10 cellular contexts compared by ENCODE assay signal in genomic region chr1:20551945-20552727, GRCh38. TPM values are rescaled to one million over a fixed set of nuclear protein-coding genes. Genes with fewer than 3 reads are reported as not detected.
DNase-seq lines count a peak whose midpoint lies in the region; ATAC-seq and TF ChIP-seq lines count a peak whose summit lies in the region.
"Had no signal": no experiment of that assay in that cellular context is flagged by ENCODE, and none has a peak within 500 bp of the region (broad histone marks: within the 10 kb centered on the region; RNA-seq: fewer than 3 reads in every experiment).

FAM43B (plus strand) TSS chr1:20552573; CDS start chr1:20552974, 401 bp downstream.

- peak within 1 kb of the TSS in 3 of 4 donors; percentile 35 to 45 (median 39) for H3K4me3 ChIP-seq in sigmoid colon

- no peaks in the 10 kb centered on the region for H3K9me3 ChIP-seq in sigmoid colon
- H3K9me3 ChIP-seq: neutrophil had no signal

- 3 to 7% methylated on average over 47 of the region's 47 CpGs for WGBS in sigmoid colon, 2 donors

- no peak for TF ChIP-seq EP300 in sigmoid colon (IDR thresholded peaks at IDR 0.05)

- no peaks in the 10 kb centered on the region for H3K36me3 ChIP-seq in sigmoid colon
- H3K36me3 ChIP-seq: neutrophil had no signal

- peak within 1 kb of the TSS; percentile 44 to 56 (median 55) for H3K27ac ChIP-seq in sigmoid colon
- H3K27ac ChIP-seq in foreskin keratinocyte = no peak within 1 kb of the TSS
- H3K27ac ChIP-seq: C4-2B, neutrophil had no signal

- DNase-seq in NCI-H1417 (lab: John Stamatoyannopoulos, UW) (peak in 2 of 3 experiments; percentile 7 to 35), NCI-H1417 treated with DMSO at 0.1 percent for 48 hours (lab: John Stamatoyannopoulos, UW) (no peak), hepatic stellate cell (ENCODE audit: low spot score) (peak; percentile 26), sigmoid colon (peak; percentile 88), NCI-H187 treated with DMSO at 0.1 percent for 48 hours (lab: John Stamatoyannopoulos, UW) (no peak), SKM-1 treated with dmso at 0.1 percent for 144 hours (lab: John Stamatoyannopoulos, UW; ENCODE audit: unreplicated experiment) (no peak), foreskin keratinocyte (no peak)
- peak; percentile 31 to 39 for DNase-seq in activated T-cell treated with anti-CD3 and anti-CD28 coated beads, Interleukin-2, amount 50 U/mL, for 48 hours

- H3K4me1 ChIP-seq in sigmoid colon (peaks cover 0 to 29% (median 23%) of the 10 kb centered on the region in 4 donors), foreskin keratinocyte (no peaks in the 10 kb centered on the region)

- peaks cover 21 to 70% (median 42%) of the 10 kb centered on the region in 3 donors for H3K27me3 ChIP-seq in sigmoid colon
- H3K27me3 ChIP-seq in foreskin keratinocyte = peaks cover 85% of the 10 kb centered on the region

- intact Hi-C loops in sigmoid colon (cut with DNase I) = no loop called here

- no peak for TF ChIP-seq CTCF in sigmoid colon (IDR thresholded peaks at IDR 0.05)
- TF ChIP-seq CTCF in foreskin keratinocyte (conservative IDR thresholded peaks at IDR 0.05) = no peak

- no peak for TF ChIP-seq POLR2A in sigmoid colon (IDR thresholded peaks at IDR 0.05)

- no peak for ATAC-seq in foreskin keratinocyte

RNA-seq across cellular contexts. Expression of gene FAM43B, which starts in this region (rescaled TPM):
- total RNA-seq in sigmoid colon (1 to 10 TPM in 3 of 4 donors, under 1 TPM in 1; 0.81 to 1.7 (median 1.5) TPM), foreskin keratinocyte (0.07 TPM in 1 of 2 replicates, not detected in the other)
- polyA plus RNA-seq in sigmoid colon (under 1 TPM in 2 of 3 donors, not detected in 1; 0.23 to 0.29 TPM), foreskin keratinocyte (0.02 and 0.07 TPM in 2 replicates)

Comparison
In these comparisons a context has a peak if more than half of its experiments do, and no peak if none do; other contexts are left out.
1. DNase-seq: peak in NCI-H1417 (2 of 3), activated T-cell treated with anti-CD3 and anti-CD28 coated beads, Interleukin-2, amount 50 U/mL, for 48 hours (2 of 2), hepatic stellate cell (single experiment) and sigmoid colon (single experiment); none in NCI-H1417 treated with DMSO at 0.1 percent for 48 hours (single experiment), NCI-H187 treated with DMSO at 0.1 percent for 48 hours (single experiment), SKM-1 treated with dmso at 0.1 percent for 144 hours (single experiment) and foreskin keratinocyte (0 of 2).